In genomic region chr21:36815284-36815683, GRCh38 we compare ENCODE assay signal across 8 cellular contexts.
"Had no signal": no experiment of that assay in that cellular context is flagged by ENCODE, and none has a peak within 500 bp of the region (broad histone marks: within the 10 kb centered on the region; RNA-seq: fewer than 3 reads in every experiment).

No MANE protein-coding gene starts in this region.

- ATAC-seq: GM23338, HCT116 had no signal

- H3K36me3 ChIP-seq: HAP-1 had no signal

- H2AFZ ChIP-seq: GM23338 had no signal

- H3K9me3 ChIP-seq: HAP-1 had no signal

- H3K27ac ChIP-seq: KMS-11 had no signal

- H3K9me3 Mint-ChIP-seq: GM23338, HFFc6 had no signal

- FAIRE-seq: HTR-8/SVneo had no signal

- H3K4me2 ChIP-seq: GM23338, KMS-11 had no signal

- H3K9ac ChIP-seq: KMS-11 had no signal

- H3K4me3 ChIP-seq: GM23338, HAP-1 had no signal

- DNase-seq: H7, HFFc6, KBM-7 had no signal

- H3K27ac Mint-ChIP-seq: GM23338, HFFc6 had no signal

- H3K4me3 Mint-ChIP-seq: GM23338, HFFc6 had no signal
